In the genomic region with DNA sequence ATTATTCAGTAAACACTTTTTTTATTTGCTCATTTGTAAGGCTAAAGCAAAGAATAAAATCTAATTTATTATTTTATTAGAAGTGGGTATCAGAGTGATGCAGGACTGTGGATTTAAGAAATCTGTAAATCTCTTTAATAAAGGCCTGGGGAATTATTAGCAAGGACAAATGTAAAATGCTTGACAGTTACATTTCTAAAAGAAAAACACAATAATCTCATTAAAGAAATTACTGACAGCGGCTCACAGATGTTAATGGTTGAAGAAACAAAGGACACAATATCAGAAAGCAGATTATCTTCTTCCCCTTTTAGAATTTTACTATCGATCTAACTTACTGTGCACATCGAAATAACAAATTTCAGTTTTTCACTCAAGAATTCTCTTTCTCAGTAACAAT, we compare ENCODE assay signal across 8 cellular contexts.
"Had no signal": no experiment of that assay in that cellular context is flagged by ENCODE, and none has a peak within 500 bp of the region (broad histone marks: within the 10 kb centered on the region; RNA-seq: fewer than 3 reads in every experiment).

No MANE protein-coding gene starts in this region.

- DNase-seq: H9, HCEC 1CT, KBM-7 had no signal

- H3K4me3 ChIP-seq: GM23338 had no signal

- H3K27ac ChIP-seq: HL-60 had no signal

- FAIRE-seq: H1, H54, HepG2 had no signal

- H2AFZ ChIP-seq: GM23338 had no signal
